ENCODE assay signal across 1 cellular context in the genomic region with DNA sequence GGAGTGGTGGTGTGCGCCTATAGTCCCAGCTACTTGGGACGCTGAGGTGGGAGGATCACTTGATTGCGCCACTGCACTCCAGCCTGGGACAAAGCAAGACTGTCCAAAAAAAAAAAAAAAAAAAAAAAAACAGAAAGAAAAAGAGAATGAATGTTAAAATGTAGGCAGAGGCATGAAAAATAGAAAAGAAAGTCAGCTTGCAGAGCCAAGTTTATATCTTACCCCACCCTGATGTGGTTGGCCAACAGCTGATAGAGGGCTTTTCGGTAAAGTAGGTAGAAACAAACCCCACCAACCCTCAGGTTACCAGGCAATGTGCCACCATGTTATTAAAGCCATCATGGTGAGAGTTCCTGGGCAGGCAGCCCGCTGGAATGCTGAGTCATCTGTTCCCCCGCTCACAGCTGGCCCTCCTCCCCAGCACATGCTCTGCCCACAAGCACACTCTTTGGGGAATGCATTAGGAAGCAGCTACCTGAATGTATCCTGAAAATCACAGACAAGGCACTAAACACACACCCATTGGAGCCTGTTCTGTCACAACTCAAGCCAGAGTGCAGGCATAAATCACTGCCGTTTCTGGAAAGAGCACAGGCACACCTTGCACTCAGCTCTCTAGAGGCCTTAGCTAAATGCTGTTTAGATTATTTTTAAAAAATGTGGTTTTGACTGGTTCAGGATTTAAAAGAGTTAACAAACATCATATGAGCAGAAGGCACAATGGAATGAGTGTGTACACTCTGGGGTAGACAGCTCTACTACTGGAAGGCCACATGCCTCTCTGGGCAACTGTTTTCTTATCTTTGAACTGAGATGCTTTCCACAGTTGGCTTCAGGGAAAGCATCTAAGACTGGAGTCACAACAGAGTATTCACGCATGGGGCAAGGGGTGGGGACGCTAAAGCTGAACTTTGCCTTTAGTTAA.
TF ChIP-seq lines count a peak whose summit lies in the region.

No MANE protein-coding gene starts in this region.

TF ChIP-seq in HepG2, 621 proteins besides CTCF, POLR2A, EP300 and RAD21 (continued from another document and continues in another):
- TF ChIP-seq HMG20A (CRISPR knock-in tag; IDR thresholded peaks at IDR 0.05; ENCODE audit: borderline replicate concordance) (peak; percentile 59), GFI1 (CRISPR knock-in tag; IDR thresholded peaks at IDR 0.05; ENCODE audit: borderline replicate concordance) (peak; percentile 98), ZNF136 (CRISPR knock-in tag; IDR thresholded peaks at IDR 0.05; ENCODE audit: low read depth) (0 out of 2 replicates have a peak, but pooled peaks have one; percentile 65), JUN (CRISPR knock-in tag; IDR thresholded peaks at IDR 0.05) (peak; percentile 37; the same call in 1 of the 2 replicates), ZNF792 (CRISPR knock-in tag; IDR thresholded peaks at IDR 0.05) (peak; percentile 81; the same call in 1 of the 2 replicates), ATF4 (CRISPR knock-in tag; IDR thresholded peaks at IDR 0.05) (no peak), ZNF446 (CRISPR knock-in tag; IDR thresholded peaks at IDR 0.05) (no peak), ZNF441 (CRISPR knock-in tag; IDR thresholded peaks at IDR 0.05; ENCODE audit: borderline replicate concordance) (peak; percentile 62; the same call in 1 of the 2 replicates), THAP11 (CRISPR knock-in tag; IDR thresholded peaks at IDR 0.05) (no peak), HOXA3 (CRISPR knock-in tag; IDR thresholded peaks at IDR 0.05) (peak; percentile 86; the same call in 1 of the 2 replicates), NFRKB (IDR thresholded peaks at IDR 0.05) (no peak), ZNF607 (CRISPR knock-in tag; IDR thresholded peaks at IDR 0.05; ENCODE audit: borderline replicate concordance) (peak; percentile 58; the same call in 1 of the 2 replicates), MBD4 (IDR thresholded peaks at IDR 0.05; ENCODE audit: borderline replicate concordance, low read length) (no peak), PAF1 (CRISPR knock-in tag; IDR thresholded peaks at IDR 0.05) (no peak), ZNF775 (CRISPR knock-in tag; IDR thresholded peaks at IDR 0.05; ENCODE audit: borderline replicate concordance) (no peak), IRF2 (CRISPR knock-in tag; IDR thresholded peaks at IDR 0.05) (peak; percentile 26; the same call in 1 of the 2 replicates), SKI (IDR thresholded peaks at IDR 0.05; ENCODE audit: partially characterized antibody) (peak; percentile 39), ZFY (CRISPR knock-in tag; IDR thresholded peaks at IDR 0.05) (peak; percentile 40; the same call in 1 of the 2 replicates), MAFG (CRISPR knock-in tag; IDR thresholded peaks at IDR 0.05) (peak; percentile 99), SNAPC2 (CRISPR knock-in tag; IDR thresholded peaks at IDR 0.05) (no peak), FOXK1 (CRISPR knock-in tag; IDR thresholded peaks at IDR 0.05; ENCODE audit: borderline replicate concordance, low read depth) (peak; percentile 41; the same call in 1 of the 2 replicates), ARID2 (CRISPR knock-in tag; IDR thresholded peaks at IDR 0.05; ENCODE audit: borderline replicate concordance) (no peak), JUNB (CRISPR knock-in tag; IDR thresholded peaks at IDR 0.05; ENCODE audit: borderline replicate concordance) (no peak), RORA (CRISPR knock-in tag; IDR thresholded peaks at IDR 0.05) (no peak), ZNF687 (CRISPR knock-in tag; IDR thresholded peaks at IDR 0.05) (peak; percentile 88), TMF1 (CRISPR knock-in tag; IDR thresholded peaks at IDR 0.05; ENCODE audit: low read depth) (no peak), ZNF530 (CRISPR knock-in tag; IDR thresholded peaks at IDR 0.05; ENCODE audit: low read depth) (no peak), HOXA5 (CRISPR knock-in tag; IDR thresholded peaks at IDR 0.05) (peak; percentile 55; the same call in 1 of the 2 replicates), ZEB1 (IDR thresholded peaks at IDR 0.05; ENCODE audit: insufficient replicate concordance, low read depth) (no peak), ZNF7 (CRISPR knock-in tag; IDR thresholded peaks at IDR 0.05) (0 out of 2 replicates have a peak, but pooled peaks have one; percentile 26), AKAP8 (CRISPR knock-in tag; IDR thresholded peaks at IDR 0.05) (0 out of 2 replicates have a peak, but pooled peaks have one; percentile 46), ZBTB42 (CRISPR knock-in tag; IDR thresholded peaks at IDR 0.05) (peak; percentile 76; the same call in 1 of the 2 replicates), ZSCAN29 (CRISPR knock-in tag; conservative IDR thresholded peaks at IDR 0.05) (0 out of 2 replicates have a peak, but pooled peaks have one; percentile 56), SETDB1 (CRISPR knock-in tag; IDR thresholded peaks at IDR 0.05; ENCODE audit: borderline replicate concordance) (no peak), PITX1 (CRISPR knock-in tag; IDR thresholded peaks at IDR 0.05) (peak; percentile 63; the same call in 1 of the 2 replicates), CBX5 (CRISPR knock-in tag; IDR thresholded peaks at IDR 0.05; ENCODE audit: borderline replicate concordance) (peak; percentile 70; the same call in 1 of the 2 replicates), MAFF (IDR thresholded peaks at IDR 0.05; ENCODE audit: low read depth, low read length) (peak; percentile 100), ZNF503 (CRISPR knock-in tag; IDR thresholded peaks at IDR 0.05) (no peak), SYNCRIP (IDR thresholded peaks at IDR 0.05; ENCODE audit: insufficient read depth, low read depth, low read length) (no peak)
- TF ChIP-seq, protein P1, sequence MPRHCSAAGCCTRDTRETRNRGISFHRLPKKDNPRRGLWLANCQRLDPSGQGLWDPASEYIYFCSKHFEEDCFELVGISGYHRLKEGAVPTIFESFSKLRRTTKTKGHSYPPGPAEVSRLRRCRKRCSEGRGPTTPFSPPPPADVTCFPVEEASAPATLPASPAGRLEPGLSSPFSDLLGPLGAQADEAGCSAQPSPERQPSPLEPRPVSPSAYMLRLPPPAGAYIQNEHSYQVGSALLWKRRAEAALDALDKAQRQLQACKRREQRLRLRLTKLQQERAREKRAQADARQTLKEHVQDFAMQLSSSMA (CRISPR knock-in tag; IDR thresholded peaks at IDR 0.05) = peak; percentile 56; the same call in 1 of the 2 replicates
- TF ChIP-seq, protein P2, sequence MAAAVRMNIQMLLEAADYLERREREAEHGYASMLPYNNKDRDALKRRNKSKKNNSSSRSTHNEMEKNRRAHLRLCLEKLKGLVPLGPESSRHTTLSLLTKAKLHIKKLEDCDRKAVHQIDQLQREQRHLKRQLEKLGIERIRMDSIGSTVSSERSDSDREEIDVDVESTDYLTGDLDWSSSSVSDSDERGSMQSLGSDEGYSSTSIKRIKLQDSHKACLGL (CRISPR knock-in tag; IDR thresholded peaks at IDR 0.05) = no peak; the same call in 1 of the 2 replicates
- TF ChIP-seq, protein P3, sequence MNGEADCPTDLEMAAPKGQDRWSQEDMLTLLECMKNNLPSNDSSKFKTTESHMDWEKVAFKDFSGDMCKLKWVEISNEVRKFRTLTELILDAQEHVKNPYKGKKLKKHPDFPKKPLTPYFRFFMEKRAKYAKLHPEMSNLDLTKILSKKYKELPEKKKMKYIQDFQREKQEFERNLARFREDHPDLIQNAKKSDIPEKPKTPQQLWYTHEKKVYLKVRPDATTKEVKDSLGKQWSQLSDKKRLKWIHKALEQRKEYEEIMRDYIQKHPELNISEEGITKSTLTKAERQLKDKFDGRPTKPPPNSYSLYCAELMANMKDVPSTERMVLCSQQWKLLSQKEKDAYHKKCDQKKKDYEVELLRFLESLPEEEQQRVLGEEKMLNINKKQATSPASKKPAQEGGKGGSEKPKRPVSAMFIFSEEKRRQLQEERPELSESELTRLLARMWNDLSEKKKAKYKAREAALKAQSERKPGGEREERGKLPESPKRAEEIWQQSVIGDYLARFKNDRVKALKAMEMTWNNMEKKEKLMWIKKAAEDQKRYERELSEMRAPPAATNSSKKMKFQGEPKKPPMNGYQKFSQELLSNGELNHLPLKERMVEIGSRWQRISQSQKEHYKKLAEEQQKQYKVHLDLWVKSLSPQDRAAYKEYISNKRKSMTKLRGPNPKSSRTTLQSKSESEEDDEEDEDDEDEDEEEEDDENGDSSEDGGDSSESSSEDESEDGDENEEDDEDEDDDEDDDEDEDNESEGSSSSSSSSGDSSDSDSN (CRISPR knock-in tag; IDR thresholded peaks at IDR 0.05) = peak; percentile 39; the same call in 1 of the 2 replicates
- TF ChIP-seq, protein P4, sequence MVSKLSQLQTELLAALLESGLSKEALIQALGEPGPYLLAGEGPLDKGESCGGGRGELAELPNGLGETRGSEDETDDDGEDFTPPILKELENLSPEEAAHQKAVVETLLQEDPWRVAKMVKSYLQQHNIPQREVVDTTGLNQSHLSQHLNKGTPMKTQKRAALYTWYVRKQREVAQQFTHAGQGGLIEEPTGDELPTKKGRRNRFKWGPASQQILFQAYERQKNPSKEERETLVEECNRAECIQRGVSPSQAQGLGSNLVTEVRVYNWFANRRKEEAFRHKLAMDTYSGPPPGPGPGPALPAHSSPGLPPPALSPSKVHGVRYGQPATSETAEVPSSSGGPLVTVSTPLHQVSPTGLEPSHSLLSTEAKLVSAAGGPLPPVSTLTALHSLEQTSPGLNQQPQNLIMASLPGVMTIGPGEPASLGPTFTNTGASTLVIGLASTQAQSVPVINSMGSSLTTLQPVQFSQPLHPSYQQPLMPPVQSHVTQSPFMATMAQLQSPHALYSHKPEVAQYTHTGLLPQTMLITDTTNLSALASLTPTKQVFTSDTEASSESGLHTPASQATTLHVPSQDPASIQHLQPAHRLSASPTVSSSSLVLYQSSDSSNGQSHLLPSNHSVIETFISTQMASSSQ (IDR thresholded peaks at IDR 0.05; ENCODE audit: low read depth) = 0 out of 2 replicates have a peak, but pooled peaks have one; percentile 22
- TF ChIP-seq, protein P4 (CRISPR knock-in tag; IDR thresholded peaks at IDR 0.05; ENCODE audit: borderline replicate concordance) = peak; percentile 64; the same call in 1 of the 2 replicates
